13 cellular contexts compared by ENCODE assay signal in the genomic region with DNA sequence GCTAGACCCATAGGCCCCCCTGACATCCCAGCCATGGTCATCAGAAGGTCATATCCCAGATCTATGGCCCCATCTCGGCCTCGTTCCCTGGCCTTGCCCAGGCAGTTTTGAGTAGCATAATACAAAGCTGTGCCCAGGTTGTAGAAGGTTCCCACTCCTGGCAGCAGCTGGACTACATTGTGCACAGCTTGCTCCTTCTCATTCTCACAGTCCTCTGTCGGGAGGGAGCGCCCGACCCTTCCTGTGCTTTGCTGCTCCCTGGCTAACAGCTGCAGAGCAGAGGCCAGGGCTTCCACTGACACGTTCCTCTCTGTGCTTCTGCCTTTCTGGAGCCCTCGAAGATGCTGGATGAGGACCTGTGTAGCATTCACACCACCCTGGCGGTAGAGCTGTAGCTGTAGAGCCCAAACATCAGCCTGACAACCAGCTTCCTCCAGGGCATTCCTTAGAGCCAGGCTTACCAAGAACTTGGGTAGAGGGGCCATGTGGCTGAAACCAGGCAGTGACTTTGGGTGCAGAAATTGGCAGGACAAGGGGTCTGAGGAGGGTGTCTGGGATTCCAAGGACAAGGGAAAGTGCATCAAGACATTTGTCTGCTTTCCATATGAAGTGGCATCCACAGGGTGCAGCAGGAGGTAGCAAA.
DNase-seq lines count a peak whose midpoint lies in the region; ATAC-seq and TF ChIP-seq lines count a peak whose summit lies in the region.
"Had no signal": no experiment of that assay in that cellular context is flagged by ENCODE, and none has a peak within 500 bp of the region (broad histone marks: within the 10 kb centered on the region; RNA-seq: fewer than 3 reads in every experiment).

No MANE protein-coding gene starts in this region.

- peaks cover 23% of the 10 kb centered on the region for H3K4me1 Mint-ChIP-seq in T-helper 2 cell treated with Interferon-gamma antibody and Interleukin-4, amounts not matched to agents 5 μg/mL and 100 μg/mL, for 36 hours (ENCODE audit: low read depth)
- peaks cover 35% of the 10 kb centered on the region for H3K4me1 Mint-ChIP-seq in activated naive CD8-positive, alpha-beta T cell treated with anti-CD3 and anti-CD28 coated beads, Interleukin-2, amount 50 U/mL, for 24 hours
- peaks cover 23% of the 10 kb centered on the region for H3K4me1 Mint-ChIP-seq in nephron progenitor cell

- H3K4me1 ChIP-seq in HUES6 (ENCODE audit: control insufficient read depth, insufficient read depth, low read length): no peaks in the 10 kb centered on the region

- no peak for TF ChIP-seq CTCF in nephron progenitor cell (IDR thresholded peaks at IDR 0.05)

- no peak overlapping the region for H3K9ac ChIP-seq in HUES6 (ENCODE audit: low read length)

- no peak overlapping the region for H3K27ac ChIP-seq in HUES6 (ENCODE audit: low read depth, low read length)

- peak overlapping the region; percentile 96 for H3K4me3 Mint-ChIP-seq in T-helper 2 cell treated with Interferon-gamma antibody and Interleukin-4, amounts not matched to agents 5 μg/mL and 100 μg/mL, for 36 hours
- H3K4me3 Mint-ChIP-seq in activated naive CD8-positive, alpha-beta T cell treated with anti-CD3 and anti-CD28 coated beads, Interleukin-2, amount 50 U/mL, for 24 hours: peak overlapping the region; percentile 92
- H3K4me3 Mint-ChIP-seq in nephron progenitor cell: peak overlapping the region; percentile 97

- H3K9me3 Mint-ChIP-seq in T-helper 2 cell treated with Interferon-gamma antibody and Interleukin-4, amounts not matched to agents 5 μg/mL and 100 μg/mL, for 36 hours: no peaks in the 10 kb centered on the region
- H3K9me3 Mint-ChIP-seq in activated naive CD8-positive, alpha-beta T cell treated with anti-CD3 and anti-CD28 coated beads, Interleukin-2, amount 50 U/mL, for 24 hours: no peaks in the 10 kb centered on the region
- H3K9me3 Mint-ChIP-seq in nephron progenitor cell: no peaks in the 10 kb centered on the region

- peaks cover 7% of the 10 kb centered on the region for H3K36me3 Mint-ChIP-seq in T-helper 2 cell treated with Interferon-gamma antibody and Interleukin-4, amounts not matched to agents 5 μg/mL and 100 μg/mL, for 36 hours (ENCODE audit: low read depth)
- peaks cover 1% of the 10 kb centered on the region for H3K36me3 Mint-ChIP-seq in activated naive CD8-positive, alpha-beta T cell treated with anti-CD3 and anti-CD28 coated beads, Interleukin-2, amount 50 U/mL, for 24 hours (ENCODE audit: low read depth)
- H3K36me3 Mint-ChIP-seq in nephron progenitor cell (ENCODE audit: low read depth): no peaks in the 10 kb centered on the region

- ATAC-seq in activated naive CD8-positive, alpha-beta T cell treated with anti-CD3 and anti-CD28 coated beads, Interleukin-2, amount 50 U/mL, for 24 hours: no peak

- H3K36me3 ChIP-seq in HUES6 (ENCODE audit: control insufficient read depth, insufficient read depth, low read length): no peaks in the 10 kb centered on the region
- H3K36me3 ChIP-seq: uterus had no signal

- no peaks in the 10 kb centered on the region for H3K9me3 ChIP-seq in HUES6 (ENCODE audit: control insufficient read depth, insufficient read depth, low read depth, low read length)
- H3K9me3 ChIP-seq: uterus had no signal

- H3K27me3 Mint-ChIP-seq in T-helper 2 cell treated with Interferon-gamma antibody and Interleukin-4, amounts not matched to agents 5 μg/mL and 100 μg/mL, for 36 hours (ENCODE audit: low read depth): no peaks in the 10 kb centered on the region
- no peaks in the 10 kb centered on the region for H3K27me3 Mint-ChIP-seq in activated naive CD8-positive, alpha-beta T cell treated with anti-CD3 and anti-CD28 coated beads, Interleukin-2, amount 50 U/mL, for 24 hours
- H3K27me3 Mint-ChIP-seq in nephron progenitor cell (ENCODE audit: low read depth, poor library complexity): peaks cover 45% of the 10 kb centered on the region

- no peak for DNase-seq in T-helper 2 cell treated with Interferon-gamma antibody and Interleukin-4, amounts not matched to agents 5 μg/mL and 100 μg/mL, for 36 hours (ENCODE audit: low spot score)
- DNase-seq in T-helper 2 cell: no peak
- DNase-seq in activated naive CD8-positive, alpha-beta T cell treated with anti-CD3 and anti-CD28 coated beads, Interleukin-2, amount 50 U/mL, for 24 hours: no peak
- no peak for DNase-seq in nephron progenitor cell
- no peak for DNase-seq in NCI-H1436 (lab: John Stamatoyannopoulos, UW)
- DNase-seq in EL: no peak
- DNase-seq in T1000 (lab: John Stamatoyannopoulos, UW): no peak
- DNase-seq: activated CD4-positive, CD25-positive, alpha-beta regulatory T cell; dorsolateral prefrontal cortex; NCI-H446 treated with DMSO at 0.1 percent for 48 hours; SHP77; uterus had no signal

- H3K4me3 ChIP-seq in HUES6 (ENCODE audit: low read depth, low read length): peak overlapping the region; percentile 80; the same call in 1 of the 2 replicates

- no peak overlapping the region for H3K27ac Mint-ChIP-seq in T-helper 2 cell treated with Interferon-gamma antibody and Interleukin-4, amounts not matched to agents 5 μg/mL and 100 μg/mL, for 36 hours
- H3K27ac Mint-ChIP-seq in activated naive CD8-positive, alpha-beta T cell treated with anti-CD3 and anti-CD28 coated beads, Interleukin-2, amount 50 U/mL, for 24 hours: peak overlapping the region; percentile 90
- no peak overlapping the region for H3K27ac Mint-ChIP-seq in nephron progenitor cell

- H3K27me3 ChIP-seq in HUES6 (ENCODE audit: control insufficient read depth, insufficient read depth, low read length): no peaks in the 10 kb centered on the region; the same call in 1 of the 2 replicates
- H3K27me3 ChIP-seq: dorsolateral prefrontal cortex, uterus had no signal
